In genomic region chr10:130141460-130141859, GRCh38 we compare ENCODE assay signal across 1 cellular context.
TF ChIP-seq lines count a peak whose summit lies in the region.

No MANE protein-coding gene starts in this region.

TF ChIP-seq in WTC11, 78 proteins besides CTCF, POLR2A, EP300 and RAD21 (continued from another document):
- TF ChIP-seq PRDM15 (CRISPR knock-in tag; IDR thresholded peaks at IDR 0.05): no peak
- TF ChIP-seq CBFB (CRISPR knock-in tag; IDR thresholded peaks at IDR 0.05; ENCODE audit: low read depth): no peak
- no peak for TF ChIP-seq FOXK1 (CRISPR knock-in tag; IDR thresholded peaks at IDR 0.05)
- no peak for TF ChIP-seq CREM (CRISPR knock-in tag; IDR thresholded peaks at IDR 0.05)
- TF ChIP-seq NR3C1 (CRISPR knock-in tag; conservative IDR thresholded peaks at IDR 0.05; ENCODE audit: low read depth): no peak
- no peak for TF ChIP-seq STAT6 (CRISPR knock-in tag; conservative IDR thresholded peaks at IDR 0.05; ENCODE audit: low read depth)
- no peak for TF ChIP-seq TCF7 (CRISPR knock-in tag; IDR thresholded peaks at IDR 0.05; ENCODE audit: low read depth)
- TF ChIP-seq TEAD1 (CRISPR knock-in tag; IDR thresholded peaks at IDR 0.05): no peak
- TF ChIP-seq NR1H2 (CRISPR knock-in tag; IDR thresholded peaks at IDR 0.05): no peak
- TF ChIP-seq ZNF396 (CRISPR knock-in tag; IDR thresholded peaks at IDR 0.05; ENCODE audit: borderline replicate concordance): no peak
- no peak for TF ChIP-seq HMGXB4 (CRISPR knock-in tag; IDR thresholded peaks at IDR 0.05)
